In the genomic region with DNA sequence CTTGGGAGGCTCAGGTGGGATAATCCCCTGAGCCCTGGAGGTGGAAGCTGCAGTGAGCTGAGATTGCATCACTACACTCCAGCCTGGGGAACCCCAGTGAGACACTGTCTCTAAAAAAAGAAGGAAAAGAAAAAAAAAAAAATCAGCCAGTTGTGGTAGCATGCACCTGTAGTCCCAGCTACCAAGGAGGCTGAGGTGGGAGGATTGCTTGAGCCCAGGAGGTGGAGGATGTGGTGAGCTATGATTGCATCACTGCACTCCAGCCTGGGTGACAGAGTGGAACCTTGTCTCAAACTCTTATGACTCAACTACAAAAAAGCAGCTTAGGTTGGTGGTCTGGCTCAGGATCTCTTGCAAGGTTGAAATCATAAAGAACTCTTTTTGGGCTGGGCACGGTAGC, we compare ENCODE assay signal across 8 cellular contexts. TPM values are rescaled to one million over a fixed set of nuclear protein-coding genes. Genes with fewer than 3 reads are reported as not detected.
DNase-seq lines count a peak whose midpoint lies in the region; ATAC-seq, FAIRE-seq and TF ChIP-seq lines count a peak whose summit lies in the region.

No MANE protein-coding gene starts in this region.

- H3K4me2 ChIP-seq in astrocyte (ENCODE audit: low read length), result peak overlapping the region; percentile 65

- peak overlapping the region; percentile 95 for H3K27ac Mint-ChIP-seq in astrocyte (ENCODE audit: unreplicated experiment)

- peaks cover 100% of the 10 kb centered on the region for H3K79me2 ChIP-seq in astrocyte (ENCODE audit: insufficient read depth, low read length)

- H3K36me3 Mint-ChIP-seq in astrocyte (ENCODE audit: low read depth, unreplicated experiment), result peaks cover 13% of the 10 kb centered on the region

- H3K9me3 Mint-ChIP-seq in astrocyte (ENCODE audit: unreplicated experiment), result no peaks in the 10 kb centered on the region

- peak; percentile 52 for DNase-seq in EL
- peak; percentile 6 for DNase-seq in T follicular helper cell (ENCODE audit: low read depth)
- peak; percentile 87 for DNase-seq in astrocyte (ENCODE audit: low read depth)
- peak; percentile 21 for DNase-seq in stimulated activated CD4-positive, alpha-beta T cell treated with anti-CD3 and anti-CD28 coated beads, Interleukin-12 subunit alpha, Interleukin-12 subunit beta, amount 100 ng/mL, for 4 hours
- no peak for DNase-seq in NCI-H2171 (lab: John Stamatoyannopoulos, UW)

- peak overlapping the region; percentile 53 for H3K9ac ChIP-seq in astrocyte (ENCODE audit: low read length)

- H3K9me3 ChIP-seq in astrocyte (ENCODE audit: insufficient read depth, low read depth, low read length), result no peaks in the 10 kb centered on the region

- peaks cover 15% of the 10 kb centered on the region for H3K4me1 ChIP-seq in astrocyte (ENCODE audit: insufficient read depth, low read length)

- H4K20me1 ChIP-seq in astrocyte (ENCODE audit: insufficient read depth, low read length), result peaks cover 90% of the 10 kb centered on the region

- peak overlapping the region; percentile 77 for H3K27ac ChIP-seq in astrocyte (ENCODE audit: low read depth, low read length)

- no peak for TF ChIP-seq CTCF in astrocyte (IDR thresholded peaks at IDR 0.05; ENCODE audit: insufficient read depth, low read depth, low read length)

- FAIRE-seq in astrocyte (lab: Jason Lieb, UNC), result no peak

- no peak overlapping the region for H2AFZ ChIP-seq in astrocyte (ENCODE audit: low read depth, low read length)

- no peak overlapping the region for H3K4me3 ChIP-seq in astrocyte (ENCODE audit: insufficient read depth, low read depth, low read length)

- H3K4me3 Mint-ChIP-seq in astrocyte (ENCODE audit: unreplicated experiment), result no peak overlapping the region

- peaks cover 9% of the 10 kb centered on the region for H3K4me1 Mint-ChIP-seq in astrocyte (ENCODE audit: low read depth, unreplicated experiment)

- no peaks in the 10 kb centered on the region for H3K27me3 Mint-ChIP-seq in astrocyte (ENCODE audit: low read depth, unreplicated experiment)

- H3K36me3 ChIP-seq in astrocyte (ENCODE audit: insufficient read depth, low read length), result peaks cover 19% of the 10 kb centered on the region

- H3K27me3 ChIP-seq in astrocyte (ENCODE audit: insufficient read depth, low read length), result no peaks in the 10 kb centered on the region

- no peak for ATAC-seq in GM21390 (IDR thresholded peaks at IDR 0.05; ENCODE audit: unreplicated experiment)
- no peak for ATAC-seq in HG03439 (IDR thresholded peaks at IDR 0.05; ENCODE audit: unreplicated experiment)
- ATAC-seq in GM21367 (IDR thresholded peaks at IDR 0.05; ENCODE audit: unreplicated experiment), result no peak

RNA-seq across cellular contexts. Expression of a gene that starts 19.3 kb away (rescaled TPM):
- 208 and 268 TPM in 2 replicates for total RNA-seq in astrocyte

RNA-seq across cellular contexts. Expression of a gene that starts 34.3 kb away (rescaled TPM):
- total RNA-seq in astrocyte, result 538 and 553 TPM in 2 replicates

RNA-seq across cellular contexts. Expression of a gene that starts 34.7 kb away (rescaled TPM):
- 14.7 and 15.3 TPM in 2 replicates for total RNA-seq in astrocyte

RNA-seq across cellular contexts. Expression of a gene that starts 37.6 kb away (rescaled TPM):
- 31.8 and 33.8 TPM in 2 replicates for total RNA-seq in astrocyte

RNA-seq across cellular contexts. Expression of a gene that starts 44.8 kb away (rescaled TPM):
- total RNA-seq in astrocyte, result 4.0 and 5.2 TPM in 2 replicates
